11 cellular contexts compared by ENCODE assay signal in the genomic region with DNA sequence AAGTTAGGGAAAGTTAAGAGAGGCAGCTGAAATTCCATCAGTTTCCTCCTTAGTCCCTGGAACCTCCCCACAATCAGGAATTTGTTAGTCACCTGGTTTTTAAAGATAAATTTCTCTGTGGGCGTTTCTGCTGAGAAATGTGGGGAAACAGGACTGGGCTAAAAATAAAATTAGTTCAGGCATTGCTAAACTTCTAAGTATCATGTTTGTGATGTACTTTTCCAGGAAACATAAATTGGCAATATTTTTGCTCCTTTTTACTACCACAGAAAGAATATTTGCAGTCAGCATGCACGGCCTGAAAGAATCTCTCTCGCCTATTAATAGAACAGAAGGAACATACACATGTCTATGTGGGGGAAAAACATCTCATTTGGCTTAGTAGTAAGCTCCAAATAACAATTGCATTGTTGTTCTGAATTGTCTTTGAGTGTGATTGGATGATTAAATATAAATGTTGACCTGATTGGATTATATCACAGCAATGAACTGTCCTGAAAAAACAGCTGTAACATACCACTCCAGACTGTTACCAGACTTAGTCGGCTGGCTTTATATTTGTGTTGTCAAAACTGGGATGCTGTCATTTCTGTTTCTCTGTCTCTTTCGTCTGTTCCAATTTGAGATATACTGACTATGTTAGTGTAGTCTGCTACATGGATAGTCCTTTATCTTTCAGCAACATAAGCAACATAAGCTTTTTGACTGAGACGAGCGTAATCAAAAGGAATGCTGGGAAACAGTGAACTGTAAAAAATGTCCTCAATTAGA. TPM values are rescaled to one million over a fixed set of nuclear protein-coding genes. Genes with fewer than 3 reads are reported as not detected.
DNase-seq lines count a peak whose midpoint lies in the region; ATAC-seq and TF ChIP-seq lines count a peak whose summit lies in the region.
"Had no signal": no experiment of that assay in that cellular context is flagged by ENCODE, and none has a peak within 500 bp of the region (broad histone marks: within the 10 kb centered on the region; RNA-seq: fewer than 3 reads in every experiment).

No MANE protein-coding gene starts in this region.

- peak overlapping the region; percentile 58 for H3K27ac ChIP-seq in epithelial cell of prostate

- no peak overlapping the region for H3K4me3 Mint-ChIP-seq in mesothelial cell of epicardium
- H3K4me3 Mint-ChIP-seq in type B pancreatic cell: peak overlapping the region; percentile 67
- H3K4me3 Mint-ChIP-seq: naive B cell had no signal

- H3K27me3 Mint-ChIP-seq in mesothelial cell of epicardium (ENCODE audit: low read depth) (no peaks in the 10 kb centered on the region), type B pancreatic cell (no peaks in the 10 kb centered on the region)

- peak overlapping the region; percentile 94 for H3K27ac Mint-ChIP-seq in mesothelial cell of epicardium
- H3K27ac Mint-ChIP-seq in type B pancreatic cell: peak overlapping the region; percentile 95
- H3K27ac Mint-ChIP-seq: naive B cell had no signal

- peak; percentile 12 for DNase-seq in NCI-H82 (lab: John Stamatoyannopoulos, UW)
- no peak for DNase-seq in NCI-H82 treated with DMSO at 0.1 percent for 48 hours (lab: John Stamatoyannopoulos, UW; ENCODE audit: unreplicated experiment)
- no peak for DNase-seq in epithelial cell of prostate (ENCODE audit: low read depth, low spot score)
- DNase-seq in mesothelial cell of epicardium (ENCODE audit: low spot score in 2 of 2, unreplicated experiment in 2 of 2): no peak
- DNase-seq in type B pancreatic cell (ENCODE audit: extremely low spot score, unreplicated experiment): no peak
- no peak for DNase-seq in occipital lobe (lab: John Stamatoyannopoulos, UW)
- DNase-seq in SW 1271 (lab: John Stamatoyannopoulos, UW): no peak
- DNase-seq: 8988T; activated CD4-positive, alpha-beta T cell treated with anti-CD3 and anti-CD28 coated beads for 4 hours; naive B cell had no signal

- no peaks in the 10 kb centered on the region for H3K9me3 Mint-ChIP-seq in mesothelial cell of epicardium
- H3K9me3 Mint-ChIP-seq in type B pancreatic cell: no peaks in the 10 kb centered on the region
- H3K9me3 Mint-ChIP-seq: naive B cell had no signal

- TF ChIP-seq CTCF in mesothelial cell of epicardium (IDR thresholded peaks at IDR 0.05; ENCODE audit: unreplicated experiment) (no peak), type B pancreatic cell (conservative IDR thresholded peaks at IDR 0.05) (no peak)

- H3K4me1 Mint-ChIP-seq in mesothelial cell of epicardium (peaks cover 48% of the 10 kb centered on the region), type B pancreatic cell (ENCODE audit: unreplicated experiment) (peaks cover 41% of the 10 kb centered on the region)

- no peak for ATAC-seq in GM18907 (IDR thresholded peaks at IDR 0.05; ENCODE audit: unreplicated experiment)

- H3K36me3 Mint-ChIP-seq in mesothelial cell of epicardium (no peaks in the 10 kb centered on the region), type B pancreatic cell (peaks cover 12% of the 10 kb centered on the region)
- H3K36me3 Mint-ChIP-seq: naive B cell had no signal

RNA-seq across cellular contexts. Expression of gene TJP2, which starts 12.9 kb away (rescaled TPM):
- total RNA-seq in mesothelial cell of epicardium (56.5 to 58.0 TPM (median 57.9 TPM) in 3 replicates), type B pancreatic cell (ENCODE audit: low replicate concordance) (85.2 and 187 TPM in 2 replicates), occipital lobe (4.5 TPM)

Comparison
In these comparisons a context has a peak if more than half of its experiments do, and no peak if none do; other contexts are left out.
1. RNA of gene TJP2, which starts 12.9 kb away (total RNA-seq): 85.2 to 187 TPM in type B pancreatic cell and 56.5 to 58.0 TPM in mesothelial cell of epicardium; 4.5 TPM in occipital lobe (single experiment); every median in the first group is over 10 times any median in the second.